ENCODE assay signal across 37 cellular contexts in the genomic region with DNA sequence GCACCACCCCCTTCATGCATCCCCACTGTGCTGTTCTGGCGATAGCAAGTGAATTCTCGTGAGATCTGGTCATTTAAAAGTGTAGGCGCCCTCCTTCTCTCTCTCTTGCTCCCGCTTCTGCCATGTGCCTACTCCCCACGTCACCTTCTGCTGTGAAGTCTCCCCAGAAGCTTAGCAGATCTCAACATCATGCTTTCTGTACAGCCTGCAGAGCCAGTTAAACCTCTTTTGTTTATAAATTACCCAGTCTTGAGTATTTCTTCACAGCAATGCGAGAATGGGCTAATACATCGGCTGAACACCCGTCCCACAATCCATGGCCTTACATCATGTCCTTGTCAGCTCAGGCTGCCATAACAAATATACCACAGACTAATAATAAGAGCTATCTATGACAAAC. TPM values are rescaled to one million over a fixed set of nuclear protein-coding genes. Genes with fewer than 3 reads are reported as not detected.
"Had no signal": no experiment of that assay in that cellular context is flagged by ENCODE, and none has a peak within 500 bp of the region (broad histone marks: within the 10 kb centered on the region; RNA-seq: fewer than 3 reads in every experiment).

No MANE protein-coding gene starts in this region.

- H3K36me3 ChIP-seq: ascending aorta, cardiac muscle cell had no signal

- H3K36me3 Mint-ChIP-seq: activated CD8-positive, alpha-beta memory T cell treated with anti-CD3 and anti-CD28 coated beads, Interleukin-2, amount 10 ng/mL, durations not matched to agents 7 days and 5 days; activated naive CD4-positive, alpha-beta T cell treated with anti-CD3 and anti-CD28 coated beads, Interleukin-2, amount 10 ng/mL, durations not matched to agents 7 days and 5 days; activated naive CD8-positive, alpha-beta T cell treated with anti-CD3 and anti-CD28 coated beads, Interleukin-2, amount 10 ng/mL, durations not matched to agents 7 days and 5 days; WTC11 had no signal

- H3K27ac Mint-ChIP-seq: activated CD4-positive, alpha-beta memory T cell treated with anti-CD3 and anti-CD28 coated beads, Interleukin-2, amount 10 ng/mL, durations not matched to agents 7 days and 5 days; activated CD4-positive, alpha-beta T cell treated with anti-CD3 and anti-CD28 coated beads for 36 hours; activated CD4-positive, alpha-beta T cell treated with anti-CD3 and anti-CD28 coated beads, Interleukin-2, amount 10 ng/mL, durations not matched to agents 7 days and 5 days; activated CD8-positive, alpha-beta memory T cell treated with anti-CD3 and anti-CD28 coated beads, Interleukin-2, amount 10 ng/mL, durations not matched to agents 7 days and 5 days; activated CD8-positive, alpha-beta T cell treated with anti-CD3 and anti-CD28 coated beads, Interleukin-2, amount 10 ng/mL, durations not matched to agents 7 days and 5 days; activated naive CD4-positive, alpha-beta T cell treated with anti-CD3 and anti-CD28 coated beads, Interleukin-2, amount 10 ng/mL, durations not matched to agents 7 days and 5 days; activated naive CD4-positive, alpha-beta T cell treated with anti-CD3 and anti-CD28 coated beads, Interleukin-2, amount 50 U/mL, for 24 hours; activated naive CD8-positive, alpha-beta T cell; activated naive CD8-positive, alpha-beta T cell treated with anti-CD3 and anti-CD28 coated beads, Interleukin-2, amount 10 ng/mL, durations not matched to agents 7 days and 5 days; activated naive CD8-positive, alpha-beta T cell treated with anti-CD3 and anti-CD28 coated beads, Interleukin-2, amount 50 U/mL, for 24 hours; activated T-cell treated with anti-CD3 and anti-CD28 coated beads, Interleukin-2, amount 50 U/mL, for 24 hours; activated T-helper 2 cell treated with anti-CD3 and anti-CD28 coated beads, Interferon-gamma antibody, Interleukin-2, Interleukin-4, amounts not matched to agents 10 μg/mL and 5 μg/mL and 100 μg/mL, durations not matched to agents 14 hours and 24 hours and 36 hours; T-helper 1 cell treated with Interleukin-12 subunit alpha and Interleukin-12 subunit beta and Interleukin-4 antibody, amounts not matched to agents 30 μg/mL and 1 μg/mL, for 36 hours; T-helper 2 cell treated with Interferon-gamma antibody and Interleukin-4, amounts not matched to agents 5 μg/mL and 100 μg/mL, for 36 hours; WTC11 had no signal

- ATAC-seq: activated CD4-positive, alpha-beta T cell treated with anti-CD3 and anti-CD28 coated beads for 36 hours; activated CD4-positive, CD25-positive, alpha-beta regulatory T cell treated with anti-CD3 and anti-CD28 coated beads, Interleukin-2, amount 50 U/mL, for 24 hours; activated CD8-positive, alpha-beta memory T cell treated with anti-CD3 and anti-CD28 coated beads, Interleukin-2, amount 10 ng/mL, durations not matched to agents 7 days and 5 days; activated CD8-positive, alpha-beta T cell treated with anti-CD3 and anti-CD28 coated beads, Interleukin-2, amount 10 ng/mL, durations not matched to agents 7 days and 5 days; activated naive CD8-positive, alpha-beta T cell treated with anti-CD3 and anti-CD28 coated beads, Interleukin-2, amount 50 U/mL, for 24 hours; WTC11 had no signal

- H3K4me3 ChIP-seq: ascending aorta, cardiac muscle cell had no signal

- H3K4me3 Mint-ChIP-seq: activated CD4-positive, alpha-beta memory T cell treated with anti-CD3 and anti-CD28 coated beads, Interleukin-2, amount 10 ng/mL, durations not matched to agents 7 days and 5 days; activated CD4-positive, alpha-beta T cell treated with anti-CD3 and anti-CD28 coated beads for 36 hours; activated CD4-positive, alpha-beta T cell treated with anti-CD3 and anti-CD28 coated beads, Interleukin-2, amount 10 ng/mL, durations not matched to agents 7 days and 5 days; activated CD8-positive, alpha-beta memory T cell treated with anti-CD3 and anti-CD28 coated beads, Interleukin-2, amount 10 ng/mL, durations not matched to agents 7 days and 5 days; activated CD8-positive, alpha-beta T cell treated with anti-CD3 and anti-CD28 coated beads, Interleukin-2, amount 10 ng/mL, durations not matched to agents 7 days and 5 days; activated naive CD4-positive, alpha-beta T cell treated with anti-CD3 and anti-CD28 coated beads, Interleukin-2, amount 10 ng/mL, durations not matched to agents 7 days and 5 days; activated naive CD4-positive, alpha-beta T cell treated with anti-CD3 and anti-CD28 coated beads, Interleukin-2, amount 50 U/mL, for 24 hours; activated naive CD8-positive, alpha-beta T cell; activated naive CD8-positive, alpha-beta T cell treated with anti-CD3 and anti-CD28 coated beads, Interleukin-2, amount 10 ng/mL, durations not matched to agents 7 days and 5 days; activated naive CD8-positive, alpha-beta T cell treated with anti-CD3 and anti-CD28 coated beads, Interleukin-2, amount 50 U/mL, for 24 hours; activated T-cell treated with anti-CD3 and anti-CD28 coated beads, Interleukin-2, amount 50 U/mL, for 24 hours; brain; T-helper 1 cell treated with Interleukin-12 subunit alpha and Interleukin-12 subunit beta and Interleukin-4 antibody, amounts not matched to agents 30 μg/mL and 1 μg/mL, for 36 hours; T-helper 2 cell treated with Interferon-gamma antibody and Interleukin-4, amounts not matched to agents 5 μg/mL and 100 μg/mL, for 36 hours; WTC11 had no signal

- H3K4me1 ChIP-seq: ascending aorta had no signal

- H3K27ac ChIP-seq: ascending aorta, cardiac muscle cell, VCaP had no signal

- H3K27me3 ChIP-seq: ascending aorta, cardiac muscle cell had no signal

- H3K4me1 Mint-ChIP-seq: activated CD4-positive, alpha-beta memory T cell treated with anti-CD3 and anti-CD28 coated beads, Interleukin-2, amount 10 ng/mL, durations not matched to agents 7 days and 5 days; activated CD4-positive, alpha-beta T cell treated with anti-CD3 and anti-CD28 coated beads for 36 hours; activated CD4-positive, alpha-beta T cell treated with anti-CD3 and anti-CD28 coated beads, Interleukin-2, amount 10 ng/mL, durations not matched to agents 7 days and 5 days; activated CD8-positive, alpha-beta memory T cell treated with anti-CD3 and anti-CD28 coated beads, Interleukin-2, amount 10 ng/mL, durations not matched to agents 7 days and 5 days; activated naive CD4-positive, alpha-beta T cell treated with anti-CD3 and anti-CD28 coated beads, Interleukin-2, amount 10 ng/mL, durations not matched to agents 7 days and 5 days; activated naive CD4-positive, alpha-beta T cell treated with anti-CD3 and anti-CD28 coated beads, Interleukin-2, amount 50 U/mL, for 24 hours; activated naive CD8-positive, alpha-beta T cell treated with anti-CD3 and anti-CD28 coated beads, Interleukin-2, amount 10 ng/mL, durations not matched to agents 7 days and 5 days; activated naive CD8-positive, alpha-beta T cell treated with anti-CD3 and anti-CD28 coated beads, Interleukin-2, amount 50 U/mL, for 24 hours had no signal

- H3K9me3 Mint-ChIP-seq: activated CD4-positive, alpha-beta memory T cell treated with anti-CD3 and anti-CD28 coated beads, Interleukin-2, amount 10 ng/mL, durations not matched to agents 7 days and 5 days; activated naive CD4-positive, alpha-beta T cell treated with anti-CD3 and anti-CD28 coated beads, Interleukin-2, amount 10 ng/mL, durations not matched to agents 7 days and 5 days; activated naive CD4-positive, alpha-beta T cell treated with anti-CD3 and anti-CD28 coated beads, Interleukin-2, amount 50 U/mL, for 24 hours; activated naive CD8-positive, alpha-beta T cell treated with anti-CD3 and anti-CD28 coated beads, Interleukin-2, amount 50 U/mL, for 24 hours; activated T-cell treated with anti-CD3 and anti-CD28 coated beads, Interleukin-2, amount 50 U/mL, for 24 hours; activated T-helper 2 cell treated with anti-CD3 and anti-CD28 coated beads, Interferon-gamma antibody, Interleukin-2, Interleukin-4, amounts not matched to agents 10 μg/mL and 5 μg/mL and 100 μg/mL, durations not matched to agents 14 hours and 24 hours and 36 hours; T-helper 2 cell treated with Interferon-gamma antibody and Interleukin-4, amounts not matched to agents 5 μg/mL and 100 μg/mL, for 36 hours had no signal

- DNase-seq: activated CD4-positive, alpha-beta memory T cell treated with anti-CD3 and anti-CD28 coated beads, Interleukin-2, amount 10 ng/mL, durations not matched to agents 7 days and 5 days; activated CD4-positive, alpha-beta T cell treated with anti-CD3 and anti-CD28 coated beads for 1 hour; activated CD4-positive, alpha-beta T cell treated with anti-CD3 and anti-CD28 coated beads for 36 hours; activated CD4-positive, alpha-beta T cell treated with anti-CD3 and anti-CD28 coated beads for 48 hours; activated CD4-positive, alpha-beta T cell treated with anti-CD3 and anti-CD28 coated beads, Interleukin-2, amount 10 ng/mL, durations not matched to agents 7 days and 5 days; activated CD4-positive, alpha-beta T cell treated with anti-CD3 and anti-CD28 coated beads, Interleukin-2, amount 50 U/mL, for 48 hours; activated CD4-positive, CD25-positive, alpha-beta regulatory T cell; activated CD8-positive, alpha-beta memory T cell treated with anti-CD3 and anti-CD28 coated beads for 24 hours; activated CD8-positive, alpha-beta memory T cell treated with anti-CD3 and anti-CD28 coated beads, Interleukin-2, amount 10 ng/mL, durations not matched to agents 7 days and 5 days; activated CD8-positive, alpha-beta memory T cell treated with anti-CD3 and anti-CD28 coated beads, Interleukin-2, amount 50 U/mL, for 48 hours; activated CD8-positive, alpha-beta T cell treated with anti-CD3 and anti-CD28 coated beads, Interleukin-2, amount 10 ng/mL, durations not matched to agents 7 days and 5 days; activated effector memory CD4-positive, alpha-beta T cell treated with Interleukin-2 at 50 U/mL for 16 hours; activated gamma-delta T cell; activated naive CD4-positive, alpha-beta T cell treated with anti-CD3 and anti-CD28 coated beads, Interleukin-2, amount 10 ng/mL, durations not matched to agents 7 days and 5 days; activated naive CD4-positive, alpha-beta T cell treated with Interleukin-2 at 50 U/mL for 16 hours; activated naive CD8-positive, alpha-beta T cell treated with anti-CD3 and anti-CD28 coated beads, Interleukin-2, amount 10 ng/mL, durations not matched to agents 7 days and 5 days; activated naive CD8-positive, alpha-beta T cell treated with anti-CD3 and anti-CD28 coated beads, Interleukin-2, amount 50 U/mL, for 24 hours; activated T-cell treated with anti-CD3 and anti-CD28 coated beads, Interleukin-2, amount 50 U/mL, for 24 hours; activated T-cell treated with anti-CD3 and anti-CD28 coated beads, Interleukin-2, amount 50 U/mL, for 48 hours; amygdala; anterior cingulate cortex; caudate nucleus; SW 1271; T-helper 1 cell; T-helper 2 cell; T-helper 9 cell had no signal

- H3K9me3 ChIP-seq: ascending aorta had no signal

- H3K27me3 Mint-ChIP-seq: brain had no signal

RNA-seq across cellular contexts. Expression of a gene that starts 17.4 kb away (rescaled TPM):
- total RNA-seq: activated CD4-positive, alpha-beta memory T cell treated with anti-CD3 and anti-CD28 coated beads, Interleukin-2, amount 10 ng/mL, durations not matched to agents 7 days and 5 days; activated CD4-positive, alpha-beta T cell treated with anti-CD3 and anti-CD28 coated beads for 36 hours; activated CD4-positive, alpha-beta T cell treated with anti-CD3 and anti-CD28 coated beads, Interleukin-2, amount 10 ng/mL, durations not matched to agents 7 days and 5 days; activated CD8-positive, alpha-beta memory T cell treated with anti-CD3 and anti-CD28 coated beads, Interleukin-2, amount 10 ng/mL, durations not matched to agents 7 days and 5 days; activated CD8-positive, alpha-beta T cell treated with anti-CD3 and anti-CD28 coated beads, Interleukin-2, amount 10 ng/mL, durations not matched to agents 7 days and 5 days; activated naive CD8-positive, alpha-beta T cell treated with anti-CD3 and anti-CD28 coated beads, Interleukin-2, amount 10 ng/mL, durations not matched to agents 7 days and 5 days; activated T-helper 2 cell treated with anti-CD3 and anti-CD28 coated beads, Interferon-gamma antibody, Interleukin-2, Interleukin-4, amounts not matched to agents 10 μg/mL and 5 μg/mL and 100 μg/mL, durations not matched to agents 14 hours and 24 hours and 36 hours had no signal
